23 cellular contexts compared by ENCODE assay signal in genomic region chr16:21076186-21076883, GRCh38.
"Had no signal": no experiment of that assay in that cellular context is flagged by ENCODE, and none has a peak within 500 bp of the region (broad histone marks: within the 10 kb centered on the region; RNA-seq: fewer than 3 reads in every experiment).

No MANE protein-coding gene starts in this region.

- H3K27me3 ChIP-seq: body of pancreas, gastrocnemius medialis, heart left ventricle, spleen, tibial artery had no signal

- FAIRE-seq: urothelium cell line had no signal

- ATAC-seq: activated T-helper 17 cell treated with anti-CD3 and anti-CD28 coated beads, Interleukin-2, amount 50 U/mL, for 72 hours; body of pancreas; gastrocnemius medialis; heart left ventricle; naive thymus-derived CD8-positive, alpha-beta T cell; sciatic nerve; T-cell had no signal

- DNase-seq: activated CD4-positive, alpha-beta memory T cell treated with anti-CD3 and anti-CD28 coated beads, Interleukin-2, amount 10 ng/mL, durations not matched to agents 7 days and 5 days; activated CD4-positive, alpha-beta T cell treated with anti-CD3 and anti-CD28 coated beads for 48 hours; activated CD4-positive, CD25-positive, alpha-beta regulatory T cell; activated naive CD4-positive, alpha-beta T cell treated with Interleukin-2 at 50 U/mL for 16 hours; activated naive CD8-positive, alpha-beta T cell treated with anti-CD3 and anti-CD28 coated beads, Interleukin-2, amount 10 ng/mL, durations not matched to agents 7 days and 5 days; activated T-cell treated with anti-CD3 and anti-CD28 coated beads, Interleukin-2, amount 50 U/mL, for 1 hour; body of pancreas; endodermal cell; gastrocnemius medialis; heart left ventricle; immature natural killer cell; kidney glomerular epithelial cell; mesenchymal stem cell; naive thymus-derived CD8-positive, alpha-beta T cell; psoas muscle; spleen; stimulated activated naive CD4-positive, alpha-beta T cell; substantia nigra; T-cell; tibial artery had no signal

- H3K4me1 ChIP-seq: body of pancreas, gastrocnemius medialis, psoas muscle, spleen, tibial artery had no signal

- H3K36me3 ChIP-seq: gastrocnemius medialis, heart left ventricle, spleen, tibial artery had no signal

- H3K4me3 ChIP-seq: body of pancreas, gastrocnemius medialis, heart left ventricle, psoas muscle, spleen, tibial artery had no signal

- H3K27ac ChIP-seq: body of pancreas, gastrocnemius medialis, heart left ventricle, psoas muscle, spleen, tibial artery had no signal

- H3K9me3 ChIP-seq: body of pancreas, gastrocnemius medialis, psoas muscle, spleen, tibial artery had no signal
